In the genomic region with DNA sequence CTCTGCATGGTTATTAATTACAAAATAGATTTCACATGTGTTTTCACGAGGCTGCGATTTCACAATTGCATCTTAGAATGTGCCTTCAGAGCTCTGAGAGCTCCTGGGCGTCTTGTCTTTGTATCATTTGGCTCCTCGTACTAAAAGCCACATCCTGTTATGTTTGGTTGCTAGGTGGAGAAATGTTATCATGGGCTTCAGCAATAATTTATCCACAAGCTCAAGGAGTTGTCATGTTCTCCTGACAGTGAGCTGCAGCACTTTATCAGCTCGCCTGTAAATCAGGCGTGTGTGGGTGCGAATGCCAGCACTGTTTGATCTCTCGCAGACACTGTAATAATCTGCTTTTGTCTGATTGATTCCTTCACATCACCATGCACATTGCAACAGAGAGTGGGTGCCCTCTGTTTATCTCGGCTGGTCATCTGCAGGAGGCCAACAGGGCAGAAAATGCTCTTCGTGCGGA, we compare ENCODE assay signal across 1 cellular context.
TF ChIP-seq lines count a peak whose summit lies in the region.

No MANE protein-coding gene starts in this region.

TF ChIP-seq in GM23338, 12 proteins besides CTCF, POLR2A, EP300 and RAD21 (continued from another document):
- TF ChIP-seq, protein P1, sequence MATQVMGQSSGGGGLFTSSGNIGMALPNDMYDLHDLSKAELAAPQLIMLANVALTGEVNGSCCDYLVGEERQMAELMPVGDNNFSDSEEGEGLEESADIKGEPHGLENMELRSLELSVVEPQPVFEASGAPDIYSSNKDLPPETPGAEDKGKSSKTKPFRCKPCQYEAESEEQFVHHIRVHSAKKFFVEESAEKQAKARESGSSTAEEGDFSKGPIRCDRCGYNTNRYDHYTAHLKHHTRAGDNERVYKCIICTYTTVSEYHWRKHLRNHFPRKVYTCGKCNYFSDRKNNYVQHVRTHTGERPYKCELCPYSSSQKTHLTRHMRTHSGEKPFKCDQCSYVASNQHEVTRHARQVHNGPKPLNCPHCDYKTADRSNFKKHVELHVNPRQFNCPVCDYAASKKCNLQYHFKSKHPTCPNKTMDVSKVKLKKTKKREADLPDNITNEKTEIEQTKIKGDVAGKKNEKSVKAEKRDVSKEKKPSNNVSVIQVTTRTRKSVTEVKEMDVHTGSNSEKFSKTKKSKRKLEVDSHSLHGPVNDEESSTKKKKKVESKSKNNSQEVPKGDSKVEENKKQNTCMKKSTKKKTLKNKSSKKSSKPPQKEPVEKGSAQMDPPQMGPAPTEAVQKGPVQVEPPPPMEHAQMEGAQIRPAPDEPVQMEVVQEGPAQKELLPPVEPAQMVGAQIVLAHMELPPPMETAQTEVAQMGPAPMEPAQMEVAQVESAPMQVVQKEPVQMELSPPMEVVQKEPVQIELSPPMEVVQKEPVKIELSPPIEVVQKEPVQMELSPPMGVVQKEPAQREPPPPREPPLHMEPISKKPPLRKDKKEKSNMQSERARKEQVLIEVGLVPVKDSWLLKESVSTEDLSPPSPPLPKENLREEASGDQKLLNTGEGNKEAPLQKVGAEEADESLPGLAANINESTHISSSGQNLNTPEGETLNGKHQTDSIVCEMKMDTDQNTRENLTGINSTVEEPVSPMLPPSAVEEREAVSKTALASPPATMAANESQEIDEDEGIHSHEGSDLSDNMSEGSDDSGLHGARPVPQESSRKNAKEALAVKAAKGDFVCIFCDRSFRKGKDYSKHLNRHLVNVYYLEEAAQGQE (IDR thresholded peaks at IDR 0.05; ENCODE audit: unreplicated experiment): no peak
- TF ChIP-seq ZNF114 (CRISPR knock-in tag; IDR thresholded peaks at IDR 0.05) (no peak), STAT1 (IDR thresholded peaks at IDR 0.05; ENCODE audit: unreplicated experiment) (no peak), EZH2phosphoT487 (IDR thresholded peaks at IDR 0.05; ENCODE audit: unreplicated experiment) (no peak), CREB1 (CRISPR knock-in tag; IDR thresholded peaks at IDR 0.05; ENCODE audit: low read depth) (no peak), JUNB (IDR thresholded peaks at IDR 0.05; ENCODE audit: unreplicated experiment) (no peak), ZNF331 (CRISPR knock-in tag; IDR thresholded peaks at IDR 0.05; ENCODE audit: low read depth) (no peak), POLR2AphosphoS5 (IDR thresholded peaks at IDR 0.05; ENCODE audit: low read depth) (no peak), EZH2 (IDR thresholded peaks at IDR 0.05; ENCODE audit: low read depth, unreplicated experiment) (no peak), NANOG (IDR thresholded peaks at IDR 0.05; ENCODE audit: borderline replicate concordance) (no peak)
